Comparison of ENCODE assay signal across 16 cellular contexts in genomic region chr1:79441243-79441642, GRCh38.
"Had no signal": no experiment of that assay in that cellular context is flagged by ENCODE, and none has a peak within 500 bp of the region (broad histone marks: within the 10 kb centered on the region; RNA-seq: fewer than 3 reads in every experiment).

No MANE protein-coding gene starts in this region.

- H3K9me3 Mint-ChIP-seq: memory B cell had no signal

- H3K27ac Mint-ChIP-seq: activated naive CD4-positive, alpha-beta T cell treated with anti-CD3 and anti-CD28 coated beads, Interleukin-2, amount 50 U/mL, for 24 hours; memory B cell; naive B cell; stimulated activated naive B cell treated with anti-CD40 and anti-IgM and Interleukin-4, amounts not matched to agents 10 μg/mL and 1 μg/mL and 100 μg/mL, for 72 hours had no signal

- H3K36me3 ChIP-seq: ascending aorta, breast epithelium, neutrophil, spleen, upper lobe of right lung, WERI-Rb-1 had no signal

- H3K27ac ChIP-seq: ascending aorta, breast epithelium, neutrophil, spleen, upper lobe of right lung, WERI-Rb-1 had no signal

- H3K4me3 Mint-ChIP-seq: activated naive CD4-positive, alpha-beta T cell treated with anti-CD3 and anti-CD28 coated beads, Interleukin-2, amount 50 U/mL, for 24 hours; memory B cell; naive B cell had no signal

- H3K4me3 ChIP-seq: ascending aorta, breast epithelium, spleen, upper lobe of right lung had no signal

- DNase-seq: activated CD4-positive, alpha-beta T cell treated with anti-CD3 and anti-CD28 coated beads for 1 hour; activated CD8-positive, alpha-beta memory T cell treated with anti-CD3 and anti-CD28 coated beads for 24 hours; activated CD8-positive, alpha-beta memory T cell treated with anti-CD3 and anti-CD28 coated beads, Interleukin-2, amount 50 U/mL, for 48 hours; activated gamma-delta T cell; effector CD4-positive, alpha-beta T cell; naive B cell; spleen; stimulated activated naive B cell treated with anti-CD40 and anti-IgM and Interleukin-4, amounts not matched to agents 10 μg/mL and 1 μg/mL and 100 μg/mL, for 72 hours; upper lobe of right lung; WERI-Rb-1 had no signal

- H3K27me3 Mint-ChIP-seq: activated naive CD4-positive, alpha-beta T cell treated with anti-CD3 and anti-CD28 coated beads, Interleukin-2, amount 50 U/mL, for 24 hours; naive B cell; stimulated activated naive B cell treated with anti-CD40 and anti-IgM and Interleukin-4, amounts not matched to agents 10 μg/mL and 1 μg/mL and 100 μg/mL, for 72 hours had no signal

- H3K9me3 ChIP-seq: ascending aorta, breast epithelium, neutrophil, upper lobe of right lung had no signal

- H3K27me3 ChIP-seq: ascending aorta, breast epithelium, neutrophil, spleen, upper lobe of right lung had no signal

- H3K36me3 Mint-ChIP-seq: activated naive CD4-positive, alpha-beta T cell treated with anti-CD3 and anti-CD28 coated beads, Interleukin-2, amount 50 U/mL, for 24 hours; memory B cell; naive B cell; stimulated activated naive B cell treated with anti-CD40 and anti-IgM and Interleukin-4, amounts not matched to agents 10 μg/mL and 1 μg/mL and 100 μg/mL, for 72 hours had no signal

- H3K4me1 ChIP-seq: ascending aorta, breast epithelium, spleen, upper lobe of right lung had no signal

- H3K4me1 Mint-ChIP-seq: activated naive CD4-positive, alpha-beta T cell treated with anti-CD3 and anti-CD28 coated beads, Interleukin-2, amount 50 U/mL, for 24 hours; memory B cell; naive B cell; stimulated activated naive B cell treated with anti-CD40 and anti-IgM and Interleukin-4, amounts not matched to agents 10 μg/mL and 1 μg/mL and 100 μg/mL, for 72 hours had no signal

- ATAC-seq: sciatic nerve; stimulated activated naive B cell treated with anti-CD40 and anti-IgM and Interleukin-4, amounts not matched to agents 10 μg/mL and 1 μg/mL and 100 μg/mL, for 72 hours; upper lobe of right lung had no signal
